In genomic region chr16:24036614-24037013, GRCh38 we compare ENCODE assay signal across 8 cellular contexts.
A peak's percentile ranks its signal among the peaks of the same experiment; 100 is the strongest.
DNase-seq lines count a peak whose midpoint lies in the region; ATAC-seq and TF ChIP-seq lines count a peak whose summit lies in the region.

No MANE protein-coding gene starts in this region.

- no peak overlapping the region for H3K4me3 ChIP-seq in DND-41 (ENCODE audit: low read depth in 1 of 2, low read length in 2 of 2)
- no peak overlapping the region for H3K4me3 ChIP-seq in body of pancreas
- no peak overlapping the region for H3K4me3 ChIP-seq in ovary

- H3K27me3 ChIP-seq in DND-41 (ENCODE audit: insufficient read depth, low read length, poor library complexity) (no peaks in the 10 kb centered on the region), body of pancreas (no peaks in the 10 kb centered on the region), ovary (no peaks in the 10 kb centered on the region)

- peak; percentile 51 for DNase-seq in DND-41
- peak; percentile 63 for DNase-seq in HuH-7 (ENCODE audit: low spot score)
- peak; percentile 18 to 33 (median 32) for DNase-seq in body of pancreas
- DNase-seq in immature natural killer cell: peak; percentile 31 to 38 (median 37)
- DNase-seq in stimulated activated CD4-positive, alpha-beta T cell treated with anti-CD3 and anti-CD28 coated beads, Interleukin-2, amount 100 ng/mL, for 4 hours (ENCODE audit: low read depth): peak; percentile 15
- no peak for DNase-seq in ovary

- H4K20me1 ChIP-seq in DND-41 (ENCODE audit: insufficient read depth, low read length): no peaks in the 10 kb centered on the region; the same call in 1 of the 2 replicates

- TF ChIP-seq POLR2A in body of pancreas (IDR thresholded peaks at IDR 0.05): no peak
- no peak for TF ChIP-seq POLR2A in ovary (IDR thresholded peaks at IDR 0.05)

- H3K9me3 ChIP-seq in DND-41 (ENCODE audit: insufficient read depth, low read length, severe bottlenecking) (no peaks in the 10 kb centered on the region), body of pancreas (no peaks in the 10 kb centered on the region), ovary (no peaks in the 10 kb centered on the region)

- 6 to 12% methylated on average over 8 of the region's 8 CpGs for WGBS in body of pancreas, 2 donors
- 3 to 5% (median 4%) methylated on average over 8 of the region's 8 CpGs for WGBS in ovary, 3 donors

- no peak overlapping the region for H2AFZ ChIP-seq in DND-41 (ENCODE audit: low read depth, low read length)

- no peak for TF ChIP-seq EP300 in ovary (IDR thresholded peaks at IDR 0.05)

- H3K9ac ChIP-seq in DND-41 (ENCODE audit: low read depth, low read length): no peak overlapping the region

- no peaks in the 10 kb centered on the region for H3K79me2 ChIP-seq in DND-41 (ENCODE audit: insufficient read depth, low read length)

- H3K4me3 Mint-ChIP-seq in immature natural killer cell: peak overlapping the region; percentile 73 to 84 (median 79)

- intact Hi-C loops in body of pancreas (cut with DNase I) (no loop called here), ovary (cut with DNase I) (loop anchor here in 1 of 4 donors (10.0 kb wide), 2 partner anchors 232 to 302 kb away; no protein-coding TSS in a partner anchor)

- H3K4me1 ChIP-seq in DND-41 (ENCODE audit: insufficient read depth, low read length) (no peaks in the 10 kb centered on the region), body of pancreas (no peaks in the 10 kb centered on the region), ovary (ENCODE audit: insufficient read depth) (no peaks in the 10 kb centered on the region)

- peak; percentile 71; the same call in 2 of the 3 replicates for ATAC-seq in DND-41 (ENCODE audit: insufficient read depth, low read depth)
- peak; percentile 94 for ATAC-seq in SK-N-SH treated with all-trans-retinoic acid at 6 μM for 48 hours
- peak; percentile 42 for ATAC-seq in body of pancreas
- no peak for ATAC-seq in HG02981 (IDR thresholded peaks at IDR 0.05; ENCODE audit: unreplicated experiment)

- H3K36me3 Mint-ChIP-seq in immature natural killer cell: peaks cover 16 to 24% (median 22%) of the 10 kb centered on the region in 3 donors

- H3K27ac ChIP-seq in DND-41 (ENCODE audit: low read length) (no peak overlapping the region), body of pancreas (no peak overlapping the region), ovary (no peak overlapping the region)

- H3K36me3 ChIP-seq in DND-41 (ENCODE audit: insufficient read depth, low read length) (peaks cover 34% of the 10 kb centered on the region), body of pancreas (replicated peaks in 1 of 2; ENCODE audit: insufficient read depth in 1 of 2, low read depth in 2 of 2) (no peaks in the 10 kb centered on the region), ovary (no peaks in the 10 kb centered on the region)

- TF ChIP-seq CTCF in DND-41 (IDR thresholded peaks at IDR 0.05; ENCODE audit: borderline replicate concordance, extremely low read depth, low read length, poor library complexity, severe bottlenecking) (peak; percentile 86), body of pancreas (IDR thresholded peaks at IDR 0.05) (peak; percentile 16 to 76 (median 69)), ovary (IDR thresholded peaks at IDR 0.05) (peak in 1 of 3 donors; percentile 31)

- peak overlapping the region; percentile 23 to 85 (median 70) for H3K27ac Mint-ChIP-seq in immature natural killer cell

- H3K9me3 Mint-ChIP-seq in immature natural killer cell: peaks cover 0 to 1% (median 0%) of the 10 kb centered on the region in 6 donors

- H3K27me3 Mint-ChIP-seq in immature natural killer cell (ENCODE audit: low read depth in 3 of 3): peaks cover 0 to 2% (median 1%) of the 10 kb centered on the region in 3 donors

- H3K4me2 ChIP-seq in DND-41 (ENCODE audit: insufficient read depth, low read length): no peak overlapping the region

- peaks cover 55 to 75% of the 10 kb centered on the region in 2 donors for H3K4me1 Mint-ChIP-seq in immature natural killer cell

TF ChIP-seq in SK-N-SH treated with all-trans-retinoic acid at 6 μM for 48 hours, 23 proteins besides CTCF, POLR2A, EP300 and RAD21:
- TF ChIP-seq CSDC2 (CRISPR knock-in tag; IDR thresholded peaks at IDR 0.05) (no peak), PPARA (CRISPR knock-in tag; IDR thresholded peaks at IDR 0.05; ENCODE audit: borderline replicate concordance) (no peak), PATZ1 (CRISPR knock-in tag; IDR thresholded peaks at IDR 0.05; ENCODE audit: borderline replicate concordance) (no peak), BACH2 (CRISPR knock-in tag; IDR thresholded peaks at IDR 0.05; ENCODE audit: borderline replicate concordance) (no peak), SNAI2 (CRISPR knock-in tag; IDR thresholded peaks at IDR 0.05) (no peak), ZNF565 (CRISPR knock-in tag; conservative IDR thresholded peaks at IDR 0.05; ENCODE audit: low read depth) (no peak)

Comparison
In these comparisons a context has a peak if more than half of its experiments do, and no peak if none do; other contexts are left out.
1. DNase-seq: peak in DND-41 (single experiment), HuH-7 (single experiment), body of pancreas (4 of 4), immature natural killer cell (3 of 3) and stimulated activated CD4-positive, alpha-beta T cell treated with anti-CD3 and anti-CD28 coated beads, Interleukin-2, amount 100 ng/mL, for 4 hours (single experiment); none in ovary (0 of 5).